Comparison of ENCODE assay signal across 8 cellular contexts in the genomic region with DNA sequence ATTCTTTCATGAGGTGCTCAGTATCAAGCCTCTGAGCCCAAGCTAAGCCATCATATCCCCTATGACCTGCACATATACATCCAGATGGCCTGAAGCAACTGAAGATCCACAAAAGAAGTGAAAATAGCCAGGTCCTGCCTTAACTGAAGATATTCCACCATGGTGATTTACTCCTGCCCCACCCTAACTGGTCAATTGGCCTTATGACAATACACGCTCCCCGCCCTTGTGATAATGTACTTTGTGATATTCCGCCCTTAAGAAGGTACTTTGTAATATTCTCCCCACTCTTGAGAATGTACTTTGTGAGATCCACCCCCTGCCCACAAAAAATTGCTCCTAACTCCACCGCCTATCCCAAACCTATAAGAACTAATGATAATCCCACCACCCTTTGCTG. TPM values are rescaled to one million over a fixed set of nuclear protein-coding genes. Genes with fewer than 3 reads are reported as not detected.
DNase-seq lines count a peak whose midpoint lies in the region; ATAC-seq, FAIRE-seq and TF ChIP-seq lines count a peak whose summit lies in the region.
"Not testable (repeated sequence)": the region's sequence is repeated elsewhere in the genome, so short reads cannot be mapped to it uniquely, and the experiment has no call there.

No MANE protein-coding gene starts in this region.

- not testable (repeated sequence) for H3F3A ChIP-seq in PC-9 (ENCODE audit: insufficient read depth, low read depth)

- not testable (repeated sequence) for TF ChIP-seq CTCF in HFFc6 (IDR thresholded peaks at IDR 0.05); PC-9 (conservative IDR thresholded peaks at IDR 0.05); GM12878 (IDR thresholded peaks at IDR 0.05 in 2 of 3, conservative IDR thresholded peaks at IDR 0.05 in 1 of 3; ENCODE audit: control insufficient read depth in 2 of 3, extremely low read depth in 1 of 3, insufficient read depth in 1 of 3, low read depth in 3 of 3, low read length in 3 of 3); glutamatergic neuron (IDR thresholded peaks at IDR 0.05; ENCODE audit: partially characterized antibody, unreplicated experiment)

- intact Hi-C loops in PC-9 (cut with micrococcal nuclease; ENCODE audit: unreplicated experiment); GM12878 (cut with micrococcal nuclease; ENCODE audit: unreplicated experiment): not testable (repeated sequence)

- peak overlapping the region; percentile 85 to 100 (median 94) for H3K4me2 ChIP-seq in BLaER1 treated with 17β-estradiol and CSF1 and Interleukin-3, amounts not matched to agents 10 nM and 100 nM
- H3K4me2 ChIP-seq in PC-9 (peak overlapping the region; percentile 80), GM12878 (ENCODE audit: control insufficient read depth, insufficient read depth) (peak overlapping the region; percentile 96; the same call in 1 of the 2 replicates)
- not testable (repeated sequence) for H3K4me2 ChIP-seq in skeletal muscle satellite cell (ENCODE audit: low read length)

- peak overlapping the region in 8 of 10 experiments; percentile 87 to 100 (median 98); a peak in 12 of 20 replicates for H3K4me3 ChIP-seq in BLaER1 treated with 17β-estradiol and CSF1 and Interleukin-3, amounts not matched to agents 10 nM and 100 nM
- H3K4me3 ChIP-seq in PC-9 (peak overlapping the region; percentile 81; the same call in 1 of the 2 replicates), GM12878 (peak overlapping the region; percentile 95; the same call in 1 of the 2 replicates), skeletal muscle satellite cell (ENCODE audit: low read length) (peak overlapping the region; percentile 96)

- H3K9me3 ChIP-seq in BLaER1 treated with 17β-estradiol and CSF1 and Interleukin-3, amounts not matched to agents 10 nM and 100 nM (replicated peaks in 1 of 11); PC-9 (ENCODE audit: insufficient read depth, low read depth); GM12878 (replicated peaks; ENCODE audit: control insufficient read depth, insufficient read depth, low read length); skeletal muscle satellite cell (replicated peaks; ENCODE audit: low read length): not testable (repeated sequence)

- ATAC-seq in activated CD8-positive, alpha-beta memory T cell treated with anti-CD3 and anti-CD28 coated beads, Interleukin-2, amount 10 ng/mL, durations not matched to agents 7 days and 5 days; GM12878; naive B cell (ENCODE audit: low read depth in 2 of 2): not testable (repeated sequence)

- peaks cover 14 to 30% (median 19%) of the 10 kb centered on the region in 10 experiments for H3K4me1 ChIP-seq in BLaER1 treated with 17β-estradiol and CSF1 and Interleukin-3, amounts not matched to agents 10 nM and 100 nM
- not testable (repeated sequence) for H3K4me1 ChIP-seq in PC-9 (replicated peaks; ENCODE audit: insufficient read depth); GM12878 (ENCODE audit: control insufficient read depth, insufficient read depth, low read length)
- H3K4me1 ChIP-seq in skeletal muscle satellite cell (ENCODE audit: control insufficient read depth, insufficient read depth, low read length): peaks cover 13% of the 10 kb centered on the region

- not testable (repeated sequence) for FAIRE-seq in GM12878 (lab: Jason Lieb, UNC)

- not testable (repeated sequence) for DNase-seq in HFFc6; PC-9; activated CD8-positive, alpha-beta memory T cell treated with anti-CD3 and anti-CD28 coated beads, Interleukin-2, amount 10 ng/mL, durations not matched to agents 7 days and 5 days; GM12878 (ENCODE audit: low read depth, low spot score); glutamatergic neuron; naive B cell

- not testable (repeated sequence) for H3K27me3 ChIP-seq in BLaER1 treated with 17β-estradiol and CSF1 and Interleukin-3, amounts not matched to agents 10 nM and 100 nM; PC-9 (ENCODE audit: insufficient read depth, low read depth); GM12878 (replicated peaks in 1 of 2; ENCODE audit: control insufficient read depth in 2 of 2, insufficient read depth in 2 of 2, low read length in 1 of 2); skeletal muscle satellite cell (ENCODE audit: control insufficient read depth, insufficient read depth, low read length)

- not testable (repeated sequence) for TF ChIP-seq POLR2A in GM12878 (IDR thresholded peaks at IDR 0.05; ENCODE audit: low read depth, low read length)

- CTCF ChIA-PET in PC-9 (lab: Charles Lee): interaction anchor here (0.6 kb wide), 1 partner anchor 532 kb away, joined by 5 read pairs; no protein-coding TSS in a partner anchor
- CTCF ChIA-PET in activated CD8-positive, alpha-beta memory T cell treated with anti-CD3 and anti-CD28 coated beads, Interleukin-2, amount 10 ng/mL, durations not matched to agents 7 days and 5 days (lab: Charles Lee): not testable (repeated sequence)
- CTCF ChIA-PET in GM12878 (lab: Yijun Ruan, JAX): interaction anchor here (0.9 kb wide), 1 partner anchor 11 kb away, joined by 3 read pairs; no protein-coding TSS in a partner anchor

- H3K36me3 Mint-ChIP-seq in HFFc6 (ENCODE audit: low read depth); activated CD8-positive, alpha-beta memory T cell treated with anti-CD3 and anti-CD28 coated beads, Interleukin-2, amount 10 ng/mL, durations not matched to agents 7 days and 5 days; glutamatergic neuron (ENCODE audit: unreplicated experiment); naive B cell: not testable (repeated sequence)

- H3K27ac Mint-ChIP-seq in HFFc6: peak overlapping the region; percentile 84; the same call in 1 of the 2 replicates
- peak overlapping the region; percentile 26 for H3K27ac Mint-ChIP-seq in activated CD8-positive, alpha-beta memory T cell treated with anti-CD3 and anti-CD28 coated beads, Interleukin-2, amount 10 ng/mL, durations not matched to agents 7 days and 5 days
- not testable (repeated sequence) for H3K27ac Mint-ChIP-seq in glutamatergic neuron (ENCODE audit: unreplicated experiment); naive B cell

- not testable (repeated sequence) for H3K27ac ChIP-seq in BLaER1 treated with 17β-estradiol and CSF1 and Interleukin-3, amounts not matched to agents 10 nM and 100 nM; PC-9; GM12878 (ENCODE audit: control insufficient read depth, insufficient read depth)

- H3K9me2 ChIP-seq in PC-9 (ENCODE audit: insufficient read depth): not testable (repeated sequence)

- in situ Hi-C loops in GM12878 (cut with MboI): not testable (repeated sequence)

- H3K4me1 Mint-ChIP-seq in HFFc6 (ENCODE audit: low read depth) (peaks cover 50% of the 10 kb centered on the region), glutamatergic neuron (ENCODE audit: low read depth, unreplicated experiment) (peaks cover 13% of the 10 kb centered on the region), naive B cell (peaks cover 20 to 35% (median 32%) of the 10 kb centered on the region in 3 donors)
- H3K4me1 Mint-ChIP-seq in activated CD8-positive, alpha-beta memory T cell treated with anti-CD3 and anti-CD28 coated beads, Interleukin-2, amount 10 ng/mL, durations not matched to agents 7 days and 5 days: peaks cover 35% of the 10 kb centered on the region

- H3K9me3 Mint-ChIP-seq in HFFc6; activated CD8-positive, alpha-beta memory T cell treated with anti-CD3 and anti-CD28 coated beads, Interleukin-2, amount 10 ng/mL, durations not matched to agents 7 days and 5 days (ENCODE audit: low read depth); glutamatergic neuron (ENCODE audit: unreplicated experiment); naive B cell: not testable (repeated sequence)

- not testable (repeated sequence) for TF ChIP-seq EP300 in GM12878 (IDR thresholded peaks at IDR 0.05; ENCODE audit: borderline replicate concordance in 1 of 2, control insufficient read depth in 1 of 2, low read depth in 2 of 2, low read length in 2 of 2)

- H3K4me3 Mint-ChIP-seq in HFFc6: peak overlapping the region; percentile 94
- peak overlapping the region; percentile 81 for H3K4me3 Mint-ChIP-seq in activated CD8-positive, alpha-beta memory T cell treated with anti-CD3 and anti-CD28 coated beads, Interleukin-2, amount 10 ng/mL, durations not matched to agents 7 days and 5 days
- peak overlapping the region; percentile 44 for H3K4me3 Mint-ChIP-seq in glutamatergic neuron (ENCODE audit: unreplicated experiment)
- H3K4me3 Mint-ChIP-seq in naive B cell: peak overlapping the region in 7 of 8 donors; percentile 35 to 92 (median 88)

- H3K9ac ChIP-seq in BLaER1 treated with 17β-estradiol and CSF1 and Interleukin-3, amounts not matched to agents 10 nM and 100 nM: peak overlapping the region in 9 of 11 experiments; percentile 94 to 99 (median 97); a peak in 16 of 22 replicates
- H3K9ac ChIP-seq in GM12878 (ENCODE audit: control insufficient read depth, insufficient read depth, low read length); skeletal muscle satellite cell (ENCODE audit: low read depth, low read length): not testable (repeated sequence)

- not testable (repeated sequence) for H3K27me3 Mint-ChIP-seq in HFFc6 (ENCODE audit: insufficient read depth); activated CD8-positive, alpha-beta memory T cell treated with anti-CD3 and anti-CD28 coated beads, Interleukin-2, amount 10 ng/mL, durations not matched to agents 7 days and 5 days; glutamatergic neuron (ENCODE audit: unreplicated experiment); naive B cell

- SMC1A ChIA-PET in GM12878 (lab: Charles Lee; ENCODE audit: uncharacterized antibody, unreplicated experiment): interaction anchor here (1.3 kb wide), 1 partner anchor 189 kb away, joined by 3 read pairs; no protein-coding TSS in a partner anchor

- RAD21 ChIA-PET in GM12878 (lab: Charles Lee; ENCODE audit: unreplicated experiment): not testable (repeated sequence)

- WGBS in GM12878 (ENCODE audit: insufficient coverage, insufficient replicate concordance, low lambda C conversion rate, missing lambda C conversion rate): 98% methylated on average over 4 of the region's 4 CpGs

- H4K20me1 ChIP-seq in BLaER1 treated with 17β-estradiol and CSF1 and Interleukin-3, amounts not matched to agents 10 nM and 100 nM: peaks cover 6 to 66% (median 54%) of the 10 kb centered on the region in 11 experiments; a peak in 20 of 22 replicates
- peaks cover 13% of the 10 kb centered on the region; the same call in 1 of the 2 replicates for H4K20me1 ChIP-seq in PC-9 (ENCODE audit: insufficient read depth)
- not testable (repeated sequence) for H4K20me1 ChIP-seq in GM12878 (ENCODE audit: control insufficient read depth, insufficient read depth)

- H3K36me3 ChIP-seq in BLaER1 treated with 17β-estradiol and CSF1 and Interleukin-3, amounts not matched to agents 10 nM and 100 nM: peaks cover 11 to 49% (median 30%) of the 10 kb centered on the region in 11 experiments; a peak in 20 of 22 replicates
- H3K36me3 ChIP-seq in PC-9 (ENCODE audit: low read depth); GM12878 (ENCODE audit: control insufficient read depth in 2 of 2, insufficient read depth in 2 of 2, low read length in 1 of 2); skeletal muscle satellite cell (ENCODE audit: insufficient read depth, low read length): not testable (repeated sequence)

- POLR2A ChIA-PET in PC-9 (lab: Charles Lee; ENCODE audit: unreplicated experiment); GM12878 (lab: Charles Lee): not testable (repeated sequence)

- H2AFZ ChIP-seq in PC-9; GM12878 (ENCODE audit: control insufficient read depth, low read depth, low read length): not testable (repeated sequence)

- TF ChIP-seq RAD21 in GM12878 (IDR thresholded peaks at IDR 0.05; ENCODE audit: insufficient read depth, low read depth, low read length): not testable (repeated sequence)

- not testable (repeated sequence) for BruUV-seq in PC-9 (replicated peaks; lab: Mats Ljungman, UMichigan); GM12878 (replicated peaks; lab: Mats Ljungman, UMichigan)

- H3K79me2 ChIP-seq in PC-9 (ENCODE audit: low read depth) (peaks cover 35% of the 10 kb centered on the region), GM12878 (ENCODE audit: control insufficient read depth, insufficient read depth, low read length) (peaks cover 42% of the 10 kb centered on the region)

RNA-seq across cellular contexts. Expression of a gene that starts 1.7 kb away (rescaled TPM):
- total RNA-seq in HFFc6 (2021; fragmentation: NEBNext Ultra II Directional; extraction: Animal tissue kit (Norgen Biotek cat#: 25700)): 10 to 100 TPM; 66.6 to 79.5 (median 73.0) TPM
- total RNA-seq in PC-9 (2021): 49.2 and 52.8 TPM in 2 replicates
- 10 to 100 TPM; 45.4 to 51.0 TPM for total RNA-seq in activated CD8-positive, alpha-beta memory T cell treated with anti-CD3 and anti-CD28 coated beads, Interleukin-2, amount 10 ng/mL, durations not matched to agents 7 days and 5 days
- 145 and 154 TPM in 2 replicates for total RNA-seq in GM12878 (2013; cell fraction: nucleolus; rRNA removed)
- 28.3 and 28.7 TPM in 2 replicates for total RNA-seq in GM12878 (2014; rRNA removed)
- total RNA-seq in GM12878 (2014; rRNA removed; fragmentation: Illumina TruSeq; extraction: Trizol): 33.1 and 35.4 TPM in 2 replicates
- total RNA-seq in GM12878 (2021): 49.3 and 51.8 TPM in 2 replicates
- polyA plus RNA-seq in GM12878 (2011; ENCODE audit: low read depth): 21.8 TPM
- 26.4 and 29.2 TPM in 2 replicates for polyA plus RNA-seq in GM12878 (2011; rRNA removed)
- polyA plus RNA-seq in GM12878 (2011; cell fraction: cytosol; rRNA removed): 25.6 and 25.8 TPM in 2 replicates
- 70.4 and 87.9 TPM in 2 replicates for polyA plus RNA-seq in GM12878 (2011; cell fraction: nucleus; rRNA removed)
- 25.6 and 38.0 TPM in 2 replicates for polyA plus RNA-seq in GM12878 (2012)
- polyA plus RNA-seq in GM12878 (2014; fragmentation: Illumina TruSeq; extraction: Trizol): 54.5 and 73.4 TPM in 2 replicates
- polyA plus RNA-seq in GM12878 (2014; fragmentation: Nextera tagmentation; extraction: Ambion mirVana): 1 to 10 TPM; 5.0 to 8.6 TPM
- polyA plus RNA-seq in GM12878 (2014; rRNA removed): 41.3 and 43.6 TPM in 2 replicates
- 10 to 100 TPM; 56.9 to 58.8 TPM for polyA plus RNA-seq in GM12878 (2016; fragmentation: Nextera tagmentation; extraction: Ambion mirVana)
- 16.5 and 30.3 TPM in 2 replicates for polyA minus RNA-seq in GM12878 (2011; rRNA and poly(A)+ RNA removed)
- polyA minus RNA-seq in GM12878 (2011; cell fraction: cytosol; rRNA and poly(A)+ RNA removed): 9.0 and 10.2 TPM in 2 replicates
- polyA minus RNA-seq in GM12878 (2011; cell fraction: nucleus; rRNA and poly(A)+ RNA removed): 17.7 and 32.1 TPM in 2 replicates
- 74.1 TPM for total RNA-seq in glutamatergic neuron (ENCODE audit: unreplicated experiment)
- polyA plus RNA-seq in naive B cell (ENCODE audit: low read depth in 6 of 6): 10 to 100 TPM; 17.4 to 24.6 (median 20.5) TPM
- 29.7 and 31.9 TPM in 2 replicates for total RNA-seq in skeletal muscle satellite cell (2012; rRNA removed)

Comparison
In these comparisons a context has a peak if more than half of its experiments do, and no peak if none do; other contexts are left out.
1. H3K4me3 Mint-ChIP-seq: peak in every context shown above with its lines; median percentile 94 in HFFc6; 88 in naive B cell; 81 in activated CD8-positive, alpha-beta memory T cell treated with anti-CD3 and anti-CD28 coated beads, Interleukin-2, amount 10 ng/mL, durations not matched to agents 7 days and 5 days; 44 in glutamatergic neuron.